Comparison of ENCODE assay signal across 10 cellular contexts in the genomic region with DNA sequence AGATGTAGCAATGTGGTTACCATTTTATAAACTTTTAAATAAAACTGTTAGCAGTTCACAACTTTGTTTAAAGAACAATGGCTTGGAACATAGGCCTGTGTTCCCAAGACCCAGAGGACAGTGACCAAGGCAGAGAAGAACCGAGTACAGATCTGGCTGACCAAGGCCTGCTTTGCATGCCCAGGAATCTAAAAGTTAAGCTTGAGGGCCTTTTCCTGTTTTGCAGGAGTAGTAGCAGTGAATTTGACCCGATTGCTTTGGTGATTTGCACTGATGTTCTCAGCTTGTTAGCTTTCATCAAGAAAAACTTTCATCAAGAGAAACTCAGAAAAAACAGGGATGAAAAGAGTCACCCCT. TPM values are rescaled to one million over a fixed set of nuclear protein-coding genes. Genes with fewer than 3 reads are reported as not detected.
DNase-seq lines count a peak whose midpoint lies in the region; ATAC-seq and TF ChIP-seq lines count a peak whose summit lies in the region.
"Had no signal": no experiment of that assay in that cellular context is flagged by ENCODE, and none has a peak within 500 bp of the region (broad histone marks: within the 10 kb centered on the region; RNA-seq: fewer than 3 reads in every experiment).

No MANE protein-coding gene starts in this region.

- H3K9me3 ChIP-seq in left ventricle myocardium inferior (replicated peaks) (no peaks in the 10 kb centered on the region), H9 (ENCODE audit: control insufficient read depth, low read depth, low read length) (no peaks in the 10 kb centered on the region)
- H3K9me3 ChIP-seq: Peyer's patch had no signal

- no peak overlapping the region for H3T11ph ChIP-seq in H9 (ENCODE audit: low read length)

- H2AFZ ChIP-seq in H9 (ENCODE audit: low read length): no peak overlapping the region

- H3K79me2 ChIP-seq in H9 (ENCODE audit: insufficient read depth, low read length): 0 out of 2 replicates have a peak, but pooled peaks cover 2% of the 10 kb centered on the region

- H3K23me2 ChIP-seq in H9 (ENCODE audit: insufficient read length, low read depth, low read length, poor library complexity, severe bottlenecking): no peaks in the 10 kb centered on the region

- no peak overlapping the region for H2BK12ac ChIP-seq in H9 (ENCODE audit: insufficient read length, low read depth, low read length)

- H3K27ac ChIP-seq in left ventricle myocardium inferior (replicated peaks) (peak overlapping the region; percentile 84), H9 (ENCODE audit: insufficient read length, low read depth, low read length) (no peak overlapping the region)

- H4K8ac ChIP-seq in H9 (replicated peaks; ENCODE audit: insufficient read length, low read depth, low read length): no peak overlapping the region

- H3K9ac ChIP-seq in H9 (ENCODE audit: extremely low read depth, insufficient read length, low read length): no peak overlapping the region

- H3K27me3 ChIP-seq in left ventricle myocardium inferior (ENCODE audit: low read depth): no peaks in the 10 kb centered on the region
- H3K27me3 ChIP-seq in H9 (ENCODE audit: insufficient read depth, low read length): no peaks in the 10 kb centered on the region
- H3K27me3 ChIP-seq: Peyer's patch had no signal

- H3K27me3 Mint-ChIP-seq in WTC11 (ENCODE audit: low read depth): no peaks in the 10 kb centered on the region
- no peaks in the 10 kb centered on the region for H3K27me3 Mint-ChIP-seq in type B pancreatic cell
- H3K27me3 Mint-ChIP-seq in H9 (ENCODE audit: low read depth): no peaks in the 10 kb centered on the region
- H3K27me3 Mint-ChIP-seq: CD4-positive, CD25-positive, alpha-beta regulatory T cell had no signal

- H2BK5ac ChIP-seq in H9 (ENCODE audit: insufficient read length, low read length): no peak overlapping the region

- no peak overlapping the region for H3K4ac ChIP-seq in H9 (ENCODE audit: low read depth, low read length)

- no peak for TF ChIP-seq CTCF in left ventricle myocardium inferior (IDR thresholded peaks at IDR 0.05; ENCODE audit: borderline replicate concordance)
- no peak for TF ChIP-seq CTCF in WTC11 (IDR thresholded peaks at IDR 0.05)
- no peak for TF ChIP-seq CTCF in type B pancreatic cell (conservative IDR thresholded peaks at IDR 0.05)
- TF ChIP-seq CTCF in H9 (conservative IDR thresholded peaks at IDR 0.05): no peak

- H3K9me3 Mint-ChIP-seq in WTC11 (peaks cover 4% of the 10 kb centered on the region; the same call in 1 of the 2 replicates), type B pancreatic cell (peaks cover 5% of the 10 kb centered on the region), H9 (no peaks in the 10 kb centered on the region; a peak in 1 of 5 replicates)

- WGBS in H9 (ENCODE audit: extremely low coverage, insufficient read length, low lambda C conversion rate): no CpG with 5 or more reads among the region's 2 CpGs

- intact Hi-C loops in left ventricle myocardium inferior (cut with micrococcal nuclease) (no loop called here), Right ventricle myocardium inferior (cut with DNase I) (no loop called here)

- H3K4me3 ChIP-seq in left ventricle myocardium inferior: no peak overlapping the region
- H3K4me3 ChIP-seq: Peyer's patch had no signal

- H2BK20ac ChIP-seq in H9 (ENCODE audit: low read depth, low read length, poor library complexity, severe bottlenecking): no peak overlapping the region

- H2AK5ac ChIP-seq in H9 (ENCODE audit: insufficient read length, low read length): no peak overlapping the region

- no peak overlapping the region for H2BK15ac ChIP-seq in H9 (ENCODE audit: low read depth, low read length)

- no peak for DNase-seq in left ventricle myocardium inferior
- DNase-seq in Right ventricle myocardium inferior (ENCODE audit: missing footprints): no peak
- no peak for DNase-seq in WTC11 (ENCODE audit: low spot score)
- DNase-seq in type B pancreatic cell (ENCODE audit: extremely low spot score, unreplicated experiment): no peak
- DNase-seq in H9: no peak
- no peak for DNase-seq in medulla oblongata (ENCODE audit: extremely low spot score)
- DNase-seq in DMS 273 (lab: John Stamatoyannopoulos, UW; ENCODE audit: unreplicated experiment): no peak
- DNase-seq: CD4-positive, CD25-positive, alpha-beta regulatory T cell; Peyer's patch had no signal

- no peak overlapping the region for H4K5ac ChIP-seq in H9 (ENCODE audit: insufficient read length, low read depth, low read length)

- H3K36me3 Mint-ChIP-seq in WTC11 (no peaks in the 10 kb centered on the region), type B pancreatic cell (peaks cover 4% of the 10 kb centered on the region), H9 (ENCODE audit: insufficient read depth in 1 of 3, low read depth in 3 of 3) (peaks cover 0 to 3% (median 0%) of the 10 kb centered on the region in 3 experiments; a peak in 2 of 7 replicates)

- H3K4me1 Mint-ChIP-seq in WTC11 (peaks cover 21% of the 10 kb centered on the region), type B pancreatic cell (ENCODE audit: unreplicated experiment) (peaks cover 47% of the 10 kb centered on the region), H9 (peaks cover 8 to 16% of the 10 kb centered on the region in 2 experiments; a peak in 3 of 4 replicates)

- ATAC-seq in Right ventricle myocardium inferior: no peak
- peak; percentile 35 for ATAC-seq in HG02885 (IDR thresholded peaks at IDR 0.05; ENCODE audit: poor library complexity, unreplicated experiment)
- peak; percentile 18; the same call in 1 of the 2 replicates for ATAC-seq in WTC11

- no peak overlapping the region for H2BK120ac ChIP-seq in H9 (ENCODE audit: low read depth, low read length, poor library complexity, severe bottlenecking)

- H4K20me1 ChIP-seq in H9 (ENCODE audit: control insufficient read depth, insufficient read depth, insufficient read length): no peaks in the 10 kb centered on the region

- H3K23ac ChIP-seq in H9 (ENCODE audit: insufficient read length, low read depth, low read length): no peak overlapping the region

- no peaks in the 10 kb centered on the region for H3K79me1 ChIP-seq in H9 (ENCODE audit: insufficient read depth, low read depth, low read length, poor library complexity, severe bottlenecking)

- no peak overlapping the region for H3K56ac ChIP-seq in H9 (ENCODE audit: insufficient read length, low read depth, low read length)

- no peak overlapping the region for H3K27ac Mint-ChIP-seq in WTC11
- peak overlapping the region; percentile 53 for H3K27ac Mint-ChIP-seq in type B pancreatic cell
- H3K27ac Mint-ChIP-seq in H9: no peak overlapping the region

- no peak overlapping the region for H3K18ac ChIP-seq in H9 (ENCODE audit: insufficient read length, low read depth, low read length)

- peaks cover 81% of the 10 kb centered on the region for H3K4me1 ChIP-seq in left ventricle myocardium inferior
- H3K4me1 ChIP-seq in H9 (ENCODE audit: insufficient read depth, low read length): no peaks in the 10 kb centered on the region

- no peak overlapping the region for H3K14ac ChIP-seq in H9 (ENCODE audit: insufficient read depth, low read length)

- POLR2A ChIA-PET in WTC11 (lab: Charles Lee): no interaction called here

- H3K36me3 ChIP-seq in left ventricle myocardium inferior: no peaks in the 10 kb centered on the region
- H3K36me3 ChIP-seq: Peyer's patch had no signal

- H4K91ac ChIP-seq in H9 (ENCODE audit: insufficient read length, low read depth, low read length): no peak overlapping the region

- H3K4me2 ChIP-seq in H9 (ENCODE audit: insufficient read depth, insufficient read length, low read length): no peak overlapping the region

- CTCF ChIA-PET in WTC11 (lab: Charles Lee): interaction anchor here (1.3 kb wide), 1 partner anchor 14 kb away, joined by 6 read pairs; no protein-coding TSS in a partner anchor

- H3K4me3 Mint-ChIP-seq in WTC11 (no peak overlapping the region), type B pancreatic cell (no peak overlapping the region), H9 (no peak overlapping the region)
- H3K4me3 Mint-ChIP-seq: CD4-positive, CD25-positive, alpha-beta regulatory T cell had no signal

TF ChIP-seq in WTC11, 78 proteins besides CTCF, POLR2A, EP300 and RAD21 (continues in another document):
- TF ChIP-seq ZNF232 (CRISPR knock-in tag; IDR thresholded peaks at IDR 0.05): no peak
- no peak for TF ChIP-seq ZNF121 (CRISPR knock-in tag; IDR thresholded peaks at IDR 0.05)
- TF ChIP-seq ZNF317 (CRISPR knock-in tag; IDR thresholded peaks at IDR 0.05; ENCODE audit: borderline replicate concordance, low read depth): no peak
- TF ChIP-seq ZNF219 (CRISPR knock-in tag; IDR thresholded peaks at IDR 0.05; ENCODE audit: borderline replicate concordance): no peak
- TF ChIP-seq MYBL2 (CRISPR knock-in tag; IDR thresholded peaks at IDR 0.05): no peak
- TF ChIP-seq, protein P1, sequence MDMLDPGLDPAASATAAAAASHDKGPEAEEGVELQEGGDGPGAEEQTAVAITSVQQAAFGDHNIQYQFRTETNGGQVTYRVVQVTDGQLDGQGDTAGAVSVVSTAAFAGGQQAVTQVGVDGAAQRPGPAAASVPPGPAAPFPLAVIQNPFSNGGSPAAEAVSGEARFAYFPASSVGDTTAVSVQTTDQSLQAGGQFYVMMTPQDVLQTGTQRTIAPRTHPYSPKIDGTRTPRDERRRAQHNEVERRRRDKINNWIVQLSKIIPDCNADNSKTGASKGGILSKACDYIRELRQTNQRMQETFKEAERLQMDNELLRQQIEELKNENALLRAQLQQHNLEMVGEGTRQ (CRISPR knock-in tag; IDR thresholded peaks at IDR 0.05): no peak
- no peak for TF ChIP-seq SOX15 (CRISPR knock-in tag; IDR thresholded peaks at IDR 0.05)
- no peak for TF ChIP-seq NFATC4 (CRISPR knock-in tag; IDR thresholded peaks at IDR 0.05)
- TF ChIP-seq ZNF396 (CRISPR knock-in tag; IDR thresholded peaks at IDR 0.05; ENCODE audit: borderline replicate concordance): no peak
- no peak for TF ChIP-seq ZNF416 (CRISPR knock-in tag; IDR thresholded peaks at IDR 0.05)
- TF ChIP-seq GABPB1 (CRISPR knock-in tag; IDR thresholded peaks at IDR 0.05): no peak
- TF ChIP-seq CREB1 (CRISPR knock-in tag; IDR thresholded peaks at IDR 0.05): no peak
- no peak for TF ChIP-seq GRHL2 (CRISPR knock-in tag; IDR thresholded peaks at IDR 0.05; ENCODE audit: insufficient replicate concordance, severe bottlenecking)
- no peak for TF ChIP-seq ELF4 (CRISPR knock-in tag; IDR thresholded peaks at IDR 0.05; ENCODE audit: low read depth)

RNA-seq across cellular contexts. Expression of a gene that starts 9.9 kb away (rescaled TPM):
- total RNA-seq in left ventricle myocardium inferior (84.9 TPM), Right ventricle myocardium inferior (41.3 TPM), WTC11 (2021) (0.11 to 0.18 TPM (median 0.17 TPM) in 3 replicates), type B pancreatic cell (ENCODE audit: low replicate concordance) (30.6 and 31.5 TPM in 2 replicates), H9 (2021) (0.07 and 0.22 TPM in 2 replicates)

Comparison
In these comparisons a context has a peak if more than half of its experiments do, and no peak if none do; other contexts are left out.
1. RNA of a gene that starts 9.9 kb away (total RNA-seq): 84.9 TPM in left ventricle myocardium inferior (single experiment), 41.3 TPM in Right ventricle myocardium inferior (single experiment) and 30.6 to 31.5 TPM in type B pancreatic cell; 0.11 to 0.18 TPM in WTC11 and 0.07 to 0.22 TPM in H9; every median in the first group is over 10 times any median in the second.